ENCODE assay signal across 8 cellular contexts in genomic region chr16:25031441-25032307, GRCh38. TPM values are rescaled to one million over a fixed set of nuclear protein-coding genes. Genes with fewer than 3 reads are reported as not detected.
DNase-seq lines count a peak whose midpoint lies in the region; ATAC-seq and TF ChIP-seq lines count a peak whose summit lies in the region.

No MANE protein-coding gene starts in this region.

- peaks cover 5% of the 10 kb centered on the region for H3K36me3 Mint-ChIP-seq in dendritic cell treated with granulocyte-macrophage colony-stimulating factor and Interleukin-4, amounts not matched to agents 40 ng/mL and 50 ng/mL, for 4 days (ENCODE audit: low read depth)

- peak overlapping the region; percentile 61 to 83 (median 78) for H3K9ac ChIP-seq in BLaER1 treated with 17β-estradiol and CSF1 and Interleukin-3, amounts not matched to agents 10 nM and 100 nM

- peak overlapping the region; percentile 90 to 100 (median 98) for H3K4me2 ChIP-seq in BLaER1 treated with 17β-estradiol and CSF1 and Interleukin-3, amounts not matched to agents 10 nM and 100 nM

- no peaks in the 10 kb centered on the region for H3K9me3 ChIP-seq in BLaER1 treated with 17β-estradiol and CSF1 and Interleukin-3, amounts not matched to agents 10 nM and 100 nM (replicated peaks in 1 of 11)
- no peaks in the 10 kb centered on the region for H3K9me3 ChIP-seq in left lung

- peak overlapping the region; percentile 86 for H3K4me3 Mint-ChIP-seq in dendritic cell treated with granulocyte-macrophage colony-stimulating factor and Interleukin-4, amounts not matched to agents 40 ng/mL and 50 ng/mL, for 4 days

- H3K27ac Mint-ChIP-seq in dendritic cell treated with granulocyte-macrophage colony-stimulating factor and Interleukin-4, amounts not matched to agents 40 ng/mL and 50 ng/mL, for 4 days: peak overlapping the region; percentile 90

- H3K4me1 ChIP-seq in BLaER1 treated with 17β-estradiol and CSF1 and Interleukin-3, amounts not matched to agents 10 nM and 100 nM: peaks cover 11 to 24% (median 19%) of the 10 kb centered on the region in 10 experiments
- peaks cover 7 to 26% of the 10 kb centered on the region in 2 donors for H3K4me1 ChIP-seq in left lung

- H3K27ac ChIP-seq in BLaER1 treated with 17β-estradiol and CSF1 and Interleukin-3, amounts not matched to agents 10 nM and 100 nM: peak overlapping the region; percentile 12 to 67 (median 53); a peak in 19 of 22 replicates
- peak overlapping the region; percentile 77 to 78 for H3K27ac ChIP-seq in left lung

- intact Hi-C loops in dendritic cell treated with granulocyte-macrophage colony-stimulating factor and Interleukin-4, amounts not matched to agents 40 ng/mL and 50 ng/mL, for 4 days (cut with micrococcal nuclease): loop anchor here (1.0 kb wide), 1 partner anchor 17 kb away; no protein-coding TSS in a partner anchor
- intact Hi-C loops in left lung (cut with DNase I): loop anchor here in 1 of 2 donors (10.0 kb wide), 1 partner anchor 47 kb away; no protein-coding TSS in a partner anchor

- ATAC-seq in GM19351 (IDR thresholded peaks at IDR 0.05; ENCODE audit: unreplicated experiment) (peak; percentile 94), HG03520 (IDR thresholded peaks at IDR 0.05; ENCODE audit: unreplicated experiment) (peak; percentile 98), left lung (peak; percentile 98)

- H4K20me1 ChIP-seq in BLaER1 treated with 17β-estradiol and CSF1 and Interleukin-3, amounts not matched to agents 10 nM and 100 nM: no peaks in the 10 kb centered on the region

- no peaks in the 10 kb centered on the region for H3K27me3 ChIP-seq in BLaER1 treated with 17β-estradiol and CSF1 and Interleukin-3, amounts not matched to agents 10 nM and 100 nM
- H3K27me3 ChIP-seq in left lung: no peaks in the 10 kb centered on the region

- peak overlapping the region; percentile 72 to 99 (median 82) for H3K4me3 ChIP-seq in BLaER1 treated with 17β-estradiol and CSF1 and Interleukin-3, amounts not matched to agents 10 nM and 100 nM
- peak overlapping the region; percentile 76 to 78 for H3K4me3 ChIP-seq in left lung

- peaks cover 5% of the 10 kb centered on the region for H3K27me3 Mint-ChIP-seq in dendritic cell treated with granulocyte-macrophage colony-stimulating factor and Interleukin-4, amounts not matched to agents 40 ng/mL and 50 ng/mL, for 4 days

- H3K4me1 Mint-ChIP-seq in dendritic cell treated with granulocyte-macrophage colony-stimulating factor and Interleukin-4, amounts not matched to agents 40 ng/mL and 50 ng/mL, for 4 days (ENCODE audit: low read depth): peaks cover 54% of the 10 kb centered on the region

- TF ChIP-seq CTCF in left lung (IDR thresholded peaks at IDR 0.05): no peak

- H3K9me3 Mint-ChIP-seq in dendritic cell treated with granulocyte-macrophage colony-stimulating factor and Interleukin-4, amounts not matched to agents 40 ng/mL and 50 ng/mL, for 4 days: no peaks in the 10 kb centered on the region

- DNase-seq in NCI-H526 treated with DMSO at 0.1 percent for 48 hours (lab: John Stamatoyannopoulos, UW): peak; percentile 97
- DNase-seq in activated CD4-positive, alpha-beta T cell treated with anti-CD3 and anti-CD28 coated beads, Interleukin-2, amount 50 U/mL, for 1 hour: peak; percentile 86
- peak; percentile 93 to 94 for DNase-seq in left lung
- DNase-seq in stimulated activated CD4-positive, alpha-beta T cell treated with anti-CD3 and anti-CD28 coated beads, Interleukin-2, amount 100 ng/mL, for 4 hours (ENCODE audit: low read depth): peak; percentile 88

- H3K36me3 ChIP-seq in BLaER1 treated with 17β-estradiol and CSF1 and Interleukin-3, amounts not matched to agents 10 nM and 100 nM: no peaks in the 10 kb centered on the region
- no peaks in the 10 kb centered on the region for H3K36me3 ChIP-seq in left lung

RNA-seq across cellular contexts. Expression of gene ARHGAP17, which starts 16.5 kb away (rescaled TPM):
- total RNA-seq in left lung: 10 to 100 TPM; 58.3 to 86.0 TPM

Comparison
In these comparisons a context has a peak if more than half of its experiments do, and no peak if none do; other contexts are left out.
1. Peak in every context shown above with its lines: DNase-seq, ATAC-seq, H3K4me3 ChIP-seq and H3K27ac ChIP-seq.